Comparison of ENCODE assay signal across 8 cellular contexts in genomic region chr7:27172823-27173411, GRCh38. TPM values are rescaled to one million over a fixed set of nuclear protein-coding genes. Genes with fewer than 3 reads are reported as not detected.
DNase-seq lines count a peak whose midpoint lies in the region; ATAC-seq and TF ChIP-seq lines count a peak whose summit lies in the region.

No MANE protein-coding gene starts in this region.

- H3K9me3 Mint-ChIP-seq in Caco-2 (ENCODE audit: unreplicated experiment) (no peaks in the 10 kb centered on the region), memory B cell (no peaks in the 10 kb centered on the region)

- H3K79me2 ChIP-seq in KMS-11 (ENCODE audit: insufficient read depth, low read depth) = no peaks in the 10 kb centered on the region

- no peaks in the 10 kb centered on the region for H3K9me3 ChIP-seq in Caco-2
- H3K9me3 ChIP-seq in adipocyte (ENCODE audit: control insufficient read depth, low read length) = no peaks in the 10 kb centered on the region

- POLR2A ChIA-PET in Caco-2 (lab: Charles Lee) = interaction anchor here (0.5 kb wide), 1 partner anchor 396 kb away, joined by 3 read pairs; no protein-coding TSS in a partner anchor

- peak; percentile 48 to 54 for DNase-seq in Caco-2
- DNase-seq in adipocyte (ENCODE audit: low read depth) = no peak
- no peak for DNase-seq in memory B cell (ENCODE audit: low spot score in 2 of 2)
- DNase-seq in medulla oblongata (ENCODE audit: extremely low spot score) = no peak
- no peak for DNase-seq in amygdala (lab: John Stamatoyannopoulos, UW)

- ATAC-seq in memory B cell (ENCODE audit: low read depth) (no peak), GM18519 (IDR thresholded peaks at IDR 0.05; ENCODE audit: low FRiP score, unreplicated experiment) (no peak)

- H3K27ac ChIP-seq in KMS-11 (peak overlapping the region; percentile 80), urinary bladder (ENCODE audit: low read depth) (peak overlapping the region; percentile 95)

- CTCF ChIA-PET in Caco-2 (lab: Charles Lee) = interaction anchor here (1.1 to 1.6 kb wide), 2 partner anchors 16 to 888 kb away, joined by 4 read pairs; partner anchors contain the start of gene HOXA7

- no TSS peak for BruUV-seq in Caco-2 (replicated peaks; lab: Mats Ljungman, UMichigan)

- H3K27ac Mint-ChIP-seq in Caco-2 (ENCODE audit: unreplicated experiment) (no peak overlapping the region), memory B cell (peak overlapping the region; percentile 85)

- peak overlapping the region; percentile 88 for H3K9ac ChIP-seq in KMS-11
- peak overlapping the region; percentile 93 for H3K9ac ChIP-seq in adipocyte (ENCODE audit: low read length)

- H3K4me1 ChIP-seq in Caco-2 = peaks cover 12% of the 10 kb centered on the region
- peaks cover 17% of the 10 kb centered on the region for H3K4me1 ChIP-seq in KMS-11 (ENCODE audit: low read depth, poor library complexity, severe bottlenecking)
- peaks cover 51% of the 10 kb centered on the region for H3K4me1 ChIP-seq in adipocyte (ENCODE audit: control insufficient read depth, insufficient read depth, low read length)
- no peaks in the 10 kb centered on the region for H3K4me1 ChIP-seq in urinary bladder (ENCODE audit: insufficient read depth)

- TF ChIP-seq CTCF in Caco-2 (IDR thresholded peaks at IDR 0.05; ENCODE audit: insufficient read depth in 1 of 2, low read depth in 1 of 2, low read length in 1 of 2, severe bottlenecking in 1 of 2, unreplicated experiment in 1 of 2) (no peak), KMS-11 (conservative IDR thresholded peaks at IDR 0.05; ENCODE audit: low read depth, low read length) (no peak)

- peak overlapping the region; percentile 64 for H3K4me3 ChIP-seq in Caco-2 (ENCODE audit: low read depth, low read length)
- H3K4me3 ChIP-seq in KMS-11 (IDR thresholded peaks at IDR 0.05; ENCODE audit: insufficient read depth, low read depth, low read length) = no peak overlapping the region
- H3K4me3 ChIP-seq in adipocyte (ENCODE audit: low read length) = peak overlapping the region; percentile 94
- peak overlapping the region; percentile 83 for H3K4me3 ChIP-seq in urinary bladder (ENCODE audit: low read depth, low read length)

- H3K4me1 Mint-ChIP-seq in Caco-2 (ENCODE audit: low read depth, unreplicated experiment) = peaks cover 11% of the 10 kb centered on the region
- H3K4me1 Mint-ChIP-seq in memory B cell = peaks cover 6% of the 10 kb centered on the region

- H3K27me3 Mint-ChIP-seq in Caco-2 (ENCODE audit: insufficient read depth, unreplicated experiment) (no peaks in the 10 kb centered on the region), memory B cell (peaks cover 26% of the 10 kb centered on the region)

- H3K4me3 Mint-ChIP-seq in Caco-2 (ENCODE audit: unreplicated experiment) (peak overlapping the region; percentile 74), memory B cell (peak overlapping the region; percentile 46)

- H3K27me3 ChIP-seq in Caco-2 (replicated peaks; ENCODE audit: control insufficient read depth, insufficient read depth, low read length) (peaks cover 2% of the 10 kb centered on the region), KMS-11 (ENCODE audit: insufficient read depth, low read depth) (peaks cover 15% of the 10 kb centered on the region; the same call in 1 of the 2 replicates), adipocyte (replicated peaks; ENCODE audit: control insufficient read depth, insufficient read depth, low read length) (no peaks in the 10 kb centered on the region)

- H3K4me2 ChIP-seq in KMS-11 = peak overlapping the region; percentile 70

- no peaks in the 10 kb centered on the region for H4K20me1 ChIP-seq in KMS-11 (ENCODE audit: insufficient read depth)

- peak overlapping the region; percentile 81 for H2AFZ ChIP-seq in KMS-11 (ENCODE audit: low read depth)

- H3K36me3 Mint-ChIP-seq in Caco-2 (ENCODE audit: insufficient read depth, unreplicated experiment) (peaks cover 16% of the 10 kb centered on the region), memory B cell (no peaks in the 10 kb centered on the region)

- H3K36me3 ChIP-seq in Caco-2 (ENCODE audit: control insufficient read depth, insufficient read depth, low read length) (no peaks in the 10 kb centered on the region), KMS-11 (ENCODE audit: insufficient read depth) (no peaks in the 10 kb centered on the region), adipocyte (ENCODE audit: control insufficient read depth, insufficient read depth, low read length, severe bottlenecking) (no peaks in the 10 kb centered on the region), urinary bladder (ENCODE audit: insufficient read depth) (peaks cover 2% of the 10 kb centered on the region)

- WGBS in urinary bladder = 1% methylated on average over 40 of the region's 40 CpGs

- intact Hi-C loops in Caco-2 (cut with micrococcal nuclease; ENCODE audit: unreplicated experiment) = no loop called here

RNA-seq across cellular contexts. Expression of gene HOXA10, which starts 1.2 kb away (rescaled TPM):
- 7.8 and 9.5 TPM in 2 replicates for total RNA-seq in Caco-2 (2022)
- total RNA-seq in urinary bladder = 23.2 TPM
- 44.9 TPM for polyA plus RNA-seq in urinary bladder

RNA-seq across cellular contexts. Expression of gene HOXA9, which starts 7.6 kb away (rescaled TPM):
- total RNA-seq in Caco-2 (2022) (14.4 and 16.7 TPM in 2 replicates), urinary bladder (19.8 TPM)
- 20.5 TPM for polyA plus RNA-seq in urinary bladder

RNA-seq across cellular contexts. Expression of gene HOXA11, which starts 12.1 kb away (rescaled TPM):
- total RNA-seq in Caco-2 (2022) (0.53 and 0.73 TPM in 2 replicates), urinary bladder (9.3 TPM)
- 39.1 TPM for polyA plus RNA-seq in urinary bladder

RNA-seq across cellular contexts. Expression of gene HOXA7, which starts 16.4 kb away (rescaled TPM):
- total RNA-seq in Caco-2 (2022) (19.7 and 19.9 TPM in 2 replicates), urinary bladder (3.7 TPM)
- polyA plus RNA-seq in urinary bladder = 14.2 TPM

RNA-seq across cellular contexts. Expression of gene HOXA3, which starts 20.5 kb away (rescaled TPM):
- total RNA-seq in Caco-2 (2022) (19.9 and 22.6 TPM in 2 replicates), urinary bladder (9.0 TPM)
- 11.4 TPM for polyA plus RNA-seq in urinary bladder

Comparison
In these comparisons a context has a peak if more than half of its experiments do, and no peak if none do; other contexts are left out.
1. DNase-seq: peak in Caco-2 (2 of 2); none in adipocyte (single experiment), memory B cell (0 of 2), medulla oblongata (single experiment) and amygdala (0 of 56).